ENCODE assay signal across 27 cellular contexts in genomic region chr12:105157598-105157997, GRCh38.
"Had no signal": no experiment of that assay in that cellular context is flagged by ENCODE, and none has a peak within 500 bp of the region (broad histone marks: within the 10 kb centered on the region; RNA-seq: fewer than 3 reads in every experiment).

No MANE protein-coding gene starts in this region.

- ATAC-seq: activated naive CD8-positive, alpha-beta T cell treated with anti-CD3 and anti-CD28 coated beads, Interleukin-2, amount 50 U/mL, for 24 hours; body of pancreas; gastroesophageal sphincter; heart right ventricle; T-helper 17 cell had no signal

- DNase-seq: activated CD4-positive, alpha-beta memory T cell treated with anti-CD3 and anti-CD28 coated beads, Interleukin-2, amount 10 ng/mL, durations not matched to agents 7 days and 5 days; activated CD4-positive, alpha-beta T cell treated with anti-CD3 and anti-CD28 coated beads for 1 hour; activated CD4-positive, alpha-beta T cell treated with anti-CD3 and anti-CD28 coated beads for 4 hours; activated CD4-positive, alpha-beta T cell treated with anti-CD3 and anti-CD28 coated beads, Interleukin-2, amount 10 ng/mL, durations not matched to agents 7 days and 5 days; activated CD4-positive, alpha-beta T cell treated with anti-CD3 and anti-CD28 coated beads, Interleukin-2, amount 50 U/mL, for 4 hours; activated CD8-positive, alpha-beta memory T cell treated with anti-CD3 and anti-CD28 coated beads, Interleukin-2, amount 50 U/mL, for 48 hours; activated effector memory CD4-positive, alpha-beta T cell treated with anti-CD3 and anti-CD28 coated beads, Interleukin-2, amount 50 U/mL, for 16 hours; activated naive CD4-positive, alpha-beta T cell treated with anti-CD3 and anti-CD28 coated beads for 36 hours; activated naive CD8-positive, alpha-beta T cell treated with anti-CD3 and anti-CD28 coated beads for 36 hours; activated naive CD8-positive, alpha-beta T cell treated with anti-CD3 and anti-CD28 coated beads, Interleukin-2, amount 50 U/mL, for 24 hours; activated T-cell treated with anti-CD3 and anti-CD28 coated beads, Interleukin-2, amount 50 U/mL, for 48 hours; adrenal gland; amygdala; aorta; body of pancreas; caudate nucleus; colonic mucosa; effector CD8-positive, alpha-beta T cell; esophagus squamous epithelium; foreskin melanocyte; heart right ventricle; T-helper 1 cell; T-helper 17 cell had no signal

- H3K9me3 Mint-ChIP-seq: activated CD4-positive, alpha-beta memory T cell treated with anti-CD3 and anti-CD28 coated beads, Interleukin-2, amount 10 ng/mL, durations not matched to agents 7 days and 5 days; activated CD4-positive, alpha-beta T cell treated with anti-CD3 and anti-CD28 coated beads, Interleukin-2, amount 10 ng/mL, durations not matched to agents 7 days and 5 days; activated naive CD4-positive, alpha-beta T cell treated with anti-CD3 and anti-CD28 coated beads for 36 hours; activated naive CD4-positive, alpha-beta T cell treated with anti-CD3 and anti-CD28 coated beads, Interleukin-2, amount 50 U/mL, for 24 hours; activated naive CD8-positive, alpha-beta T cell treated with anti-CD3 and anti-CD28 coated beads for 36 hours; activated naive CD8-positive, alpha-beta T cell treated with anti-CD3 and anti-CD28 coated beads, Interleukin-2, amount 50 U/mL, for 24 hours; activated T-helper 1 cell treated with anti-CD3 and anti-CD28 coated beads, Interleukin-12 subunit alpha, Interleukin-12 subunit beta, Interleukin-2, Interleukin-4 antibody, amounts not matched to agents 30 ng/mL and 10 ng/mL and 1 ng/mL, durations not matched to agents 14 hours and 24 hours and 36 hours; activated T-helper 2 cell treated with anti-CD3 and anti-CD28 coated beads, Interferon-gamma antibody, Interleukin-2, Interleukin-4, amounts not matched to agents 10 μg/mL and 5 μg/mL and 100 μg/mL, durations not matched to agents 14 hours and 24 hours and 36 hours had no signal

- H3K27ac Mint-ChIP-seq: activated CD4-positive, alpha-beta memory T cell treated with anti-CD3 and anti-CD28 coated beads, Interleukin-2, amount 10 ng/mL, durations not matched to agents 7 days and 5 days; activated CD4-positive, alpha-beta T cell treated with anti-CD3 and anti-CD28 coated beads, Interleukin-2, amount 10 ng/mL, durations not matched to agents 7 days and 5 days; activated naive CD4-positive, alpha-beta T cell treated with anti-CD3 and anti-CD28 coated beads for 36 hours; activated naive CD4-positive, alpha-beta T cell treated with anti-CD3 and anti-CD28 coated beads, Interleukin-2, amount 50 U/mL, for 24 hours; activated naive CD8-positive, alpha-beta T cell treated with anti-CD3 and anti-CD28 coated beads for 36 hours; activated naive CD8-positive, alpha-beta T cell treated with anti-CD3 and anti-CD28 coated beads, Interleukin-2, amount 50 U/mL, for 24 hours; activated T-helper 1 cell treated with anti-CD3 and anti-CD28 coated beads, Interleukin-12 subunit alpha, Interleukin-12 subunit beta, Interleukin-2, Interleukin-4 antibody, amounts not matched to agents 30 ng/mL and 10 ng/mL and 1 ng/mL, durations not matched to agents 14 hours and 24 hours and 36 hours; activated T-helper 2 cell treated with anti-CD3 and anti-CD28 coated beads, Interferon-gamma antibody, Interleukin-2, Interleukin-4, amounts not matched to agents 10 μg/mL and 5 μg/mL and 100 μg/mL, durations not matched to agents 14 hours and 24 hours and 36 hours; T-helper 17 cell had no signal

- H3K4me1 Mint-ChIP-seq: activated CD4-positive, alpha-beta memory T cell treated with anti-CD3 and anti-CD28 coated beads, Interleukin-2, amount 10 ng/mL, durations not matched to agents 7 days and 5 days; activated CD4-positive, alpha-beta T cell treated with anti-CD3 and anti-CD28 coated beads, Interleukin-2, amount 10 ng/mL, durations not matched to agents 7 days and 5 days; activated naive CD8-positive, alpha-beta T cell treated with anti-CD3 and anti-CD28 coated beads for 36 hours had no signal

- H3K27me3 Mint-ChIP-seq: activated CD4-positive, alpha-beta memory T cell treated with anti-CD3 and anti-CD28 coated beads, Interleukin-2, amount 10 ng/mL, durations not matched to agents 7 days and 5 days; activated CD4-positive, alpha-beta T cell treated with anti-CD3 and anti-CD28 coated beads, Interleukin-2, amount 10 ng/mL, durations not matched to agents 7 days and 5 days; activated naive CD4-positive, alpha-beta T cell treated with anti-CD3 and anti-CD28 coated beads, Interleukin-2, amount 50 U/mL, for 24 hours; activated naive CD8-positive, alpha-beta T cell treated with anti-CD3 and anti-CD28 coated beads for 36 hours; activated naive CD8-positive, alpha-beta T cell treated with anti-CD3 and anti-CD28 coated beads, Interleukin-2, amount 50 U/mL, for 24 hours; T-helper 17 cell had no signal

- H3K4me3 Mint-ChIP-seq: activated CD4-positive, alpha-beta memory T cell treated with anti-CD3 and anti-CD28 coated beads, Interleukin-2, amount 10 ng/mL, durations not matched to agents 7 days and 5 days; activated CD4-positive, alpha-beta T cell treated with anti-CD3 and anti-CD28 coated beads, Interleukin-2, amount 10 ng/mL, durations not matched to agents 7 days and 5 days; activated naive CD4-positive, alpha-beta T cell treated with anti-CD3 and anti-CD28 coated beads for 36 hours; activated naive CD4-positive, alpha-beta T cell treated with anti-CD3 and anti-CD28 coated beads, Interleukin-2, amount 50 U/mL, for 24 hours; activated naive CD8-positive, alpha-beta T cell treated with anti-CD3 and anti-CD28 coated beads for 36 hours; activated naive CD8-positive, alpha-beta T cell treated with anti-CD3 and anti-CD28 coated beads, Interleukin-2, amount 50 U/mL, for 24 hours; activated T-helper 1 cell treated with anti-CD3 and anti-CD28 coated beads, Interleukin-12 subunit alpha, Interleukin-12 subunit beta, Interleukin-2, Interleukin-4 antibody, amounts not matched to agents 30 ng/mL and 10 ng/mL and 1 ng/mL, durations not matched to agents 14 hours and 24 hours and 36 hours; T-helper 17 cell had no signal
